9 cellular contexts compared by ENCODE assay signal in the genomic region with DNA sequence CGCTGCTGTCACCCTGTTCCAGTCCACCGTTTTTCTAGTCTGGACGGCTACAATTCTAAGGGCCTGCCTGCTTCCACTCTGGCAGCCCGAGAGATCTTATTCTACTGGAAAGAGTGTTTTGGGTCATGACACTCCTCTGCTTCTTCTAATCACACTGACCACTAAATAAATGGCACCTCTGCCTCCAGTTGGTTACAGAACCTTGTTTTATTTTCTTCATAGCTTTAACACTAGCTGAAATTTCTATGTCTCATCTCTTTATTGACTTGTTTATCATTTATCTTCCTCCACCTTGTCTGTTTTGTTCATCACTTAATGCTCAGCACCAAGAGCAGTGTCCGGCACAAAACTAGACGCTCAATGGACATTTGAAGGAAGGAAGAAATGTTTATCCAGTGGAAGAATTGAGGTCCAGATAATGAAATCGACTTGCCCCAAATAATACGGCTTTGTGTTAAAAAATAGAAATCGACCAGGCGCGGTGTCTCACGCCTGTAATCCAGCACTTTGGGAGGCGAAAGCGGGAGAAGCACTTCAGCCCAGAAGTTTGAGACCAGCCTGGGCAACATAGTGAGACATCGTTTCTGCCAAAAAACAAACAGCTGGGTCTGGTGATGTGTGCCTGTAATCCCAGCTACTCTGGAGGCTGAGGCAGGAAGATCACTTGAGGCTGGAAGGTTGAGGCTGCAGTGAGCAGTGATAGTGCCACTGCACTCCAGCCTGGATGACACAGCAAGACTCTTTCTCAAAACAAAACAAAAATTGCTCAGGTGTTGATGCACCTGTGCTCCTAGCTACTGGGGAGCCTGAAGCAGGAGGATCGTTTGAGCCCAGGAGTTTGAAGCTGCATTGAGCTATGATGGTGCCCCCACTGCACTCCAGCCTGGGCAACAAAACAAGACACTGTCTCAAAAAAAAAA. TPM values are rescaled to one million over a fixed set of nuclear protein-coding genes. Genes with fewer than 3 reads are reported as not detected.
A peak's percentile ranks its signal among the peaks of the same experiment; 100 is the strongest.
DNase-seq lines count a peak whose midpoint lies in the region; ATAC-seq, FAIRE-seq and TF ChIP-seq lines count a peak whose summit lies in the region.
"Had no signal": no experiment of that assay in that cellular context is flagged by ENCODE, and none has a peak within 500 bp of the region (broad histone marks: within the 10 kb centered on the region; RNA-seq: fewer than 3 reads in every experiment).

No MANE protein-coding gene starts in this region.

- H3K27ac Mint-ChIP-seq in activated CD4-positive, alpha-beta memory T cell treated with anti-CD3 and anti-CD28 coated beads for 36 hours, result peak overlapping the region; percentile 70

- CTCF ChIA-PET in HCT116 (lab: Charles Lee) (interaction anchor here (1.0 to 1.6 kb wide), 2 partner anchors 88 to 220 kb away, joined by 3 read pairs; partner anchors contain the start of gene PISD), GM10248 (lab: Yijun Ruan, JAX) (interaction anchor here (0.9 kb wide), 1 partner anchor 8 kb away, joined by 3 read pairs; no protein-coding TSS in a partner anchor)
- CTCF ChIA-PET in activated CD4-positive, alpha-beta memory T cell treated with anti-CD3 and anti-CD28 coated beads for 36 hours (lab: Charles Lee), result interaction anchor here (0.6 to 1.2 kb wide), 3 partner anchors 85 to 220 kb away, joined by 3 to 7 read pairs (median 3); no protein-coding TSS in a partner anchor

- H3K9me2 ChIP-seq in HCT116 (ENCODE audit: insufficient read depth), result no peaks in the 10 kb centered on the region

- H3K4me3 Mint-ChIP-seq in activated CD4-positive, alpha-beta memory T cell treated with anti-CD3 and anti-CD28 coated beads for 36 hours, result peak overlapping the region; percentile 80

- BruUV-seq in HCT116 (replicated peaks; lab: Mats Ljungman, UMichigan), result no TSS peak

- H3K27me3 Mint-ChIP-seq in activated CD4-positive, alpha-beta memory T cell treated with anti-CD3 and anti-CD28 coated beads for 36 hours, result no peaks in the 10 kb centered on the region

- peaks cover 10% of the 10 kb centered on the region for H3K36me3 Mint-ChIP-seq in activated CD4-positive, alpha-beta memory T cell treated with anti-CD3 and anti-CD28 coated beads for 36 hours

- H3K9me3 Mint-ChIP-seq in activated CD4-positive, alpha-beta memory T cell treated with anti-CD3 and anti-CD28 coated beads for 36 hours, result no peaks in the 10 kb centered on the region

- FAIRE-seq in RCC 7860 (lab: Jason Lieb, UNC), result no peak
- FAIRE-seq: TTC549 had no signal

- peak overlapping the region; percentile 99 for H3K9ac ChIP-seq in HCT116 (ENCODE audit: low read length)

- no peak for TF ChIP-seq CTCF in HCT116 (IDR thresholded peaks at IDR 0.05 in 2 of 3, conservative IDR thresholded peaks at IDR 0.05 in 1 of 3; ENCODE audit: borderline replicate concordance in 1 of 3, insufficient read depth in 1 of 3, low read depth in 2 of 3, low read length in 2 of 3)
- no peak for TF ChIP-seq CTCF in spleen (IDR thresholded peaks at IDR 0.05 in 8 of 11, conservative IDR thresholded peaks at IDR 0.05 in 3 of 11)
- no peak for TF ChIP-seq CTCF in GM10248 (IDR thresholded peaks at IDR 0.05; ENCODE audit: control extremely low read depth, extremely low read depth, low read depth, missing control alignments)

- H3K4me1 ChIP-seq in HCT116 (ENCODE audit: control insufficient read depth in 1 of 2, insufficient read depth in 2 of 2, low read length in 2 of 2), result peaks cover 34 to 55% of the 10 kb centered on the region in 2 experiments; a peak in 3 of 4 replicates
- H3K4me1 ChIP-seq in right cardiac atrium (ENCODE audit: control insufficient read depth, insufficient read depth, low read length), result peaks cover 7% of the 10 kb centered on the region
- peaks cover 42 to 93% (median 76%) of the 10 kb centered on the region in 6 donors for H3K4me1 ChIP-seq in spleen

- peaks cover 53% of the 10 kb centered on the region for H3K79me2 ChIP-seq in HCT116 (ENCODE audit: insufficient read depth, low read length)

- peak overlapping the region; percentile 95 for H3K27ac ChIP-seq in HCT116 (ENCODE audit: low read depth, low read length)
- peak overlapping the region; percentile 20 for H3K27ac ChIP-seq in right cardiac atrium (ENCODE audit: low read length)
- peak overlapping the region; percentile 90 to 98 (median 92) for H3K27ac ChIP-seq in spleen

- WGBS in right cardiac atrium, result 63% methylated on average over 16 of the region's 16 CpGs
- 66 to 68% (median 67%) methylated on average over 16 of the region's 16 CpGs for WGBS in spleen, 5 donors

- peaks cover 0 to 4% of the 10 kb centered on the region in 2 experiments; a peak in 1 of 4 replicates for H3K36me3 ChIP-seq in HCT116 (ENCODE audit: control insufficient read depth in 1 of 2, insufficient read depth in 2 of 2, low read length in 2 of 2)
- peaks cover 0 to 23% (median 0%) of the 10 kb centered on the region in 6 donors for H3K36me3 ChIP-seq in spleen

- no peak overlapping the region for H2AFZ ChIP-seq in HCT116 (ENCODE audit: low read depth, low read length, poor library complexity, severe bottlenecking)

- RAD21 ChIA-PET in HCT116 (lab: Charles Lee; ENCODE audit: low non-redundant PET in 1 of 2, low total read pairs in 2 of 2, uncharacterized antibody in 2 of 2, unreplicated experiment in 2 of 2), result interaction anchor here in 1 of 2 experiments (0.6 kb wide), 1 partner anchor 19 kb away, joined by 4 read pairs; no protein-coding TSS in a partner anchor

- no peaks in the 10 kb centered on the region for H3K9me3 ChIP-seq in HCT116 (ENCODE audit: control insufficient read depth in 1 of 2, insufficient read depth in 1 of 2, low read depth in 1 of 2, low read length in 2 of 2)
- H3K9me3 ChIP-seq in right cardiac atrium (ENCODE audit: control insufficient read depth, low read length), result no peaks in the 10 kb centered on the region
- no peaks in the 10 kb centered on the region for H3K9me3 ChIP-seq in spleen

- H3K27me3 ChIP-seq in HCT116 (ENCODE audit: insufficient read depth, low read length) (no peaks in the 10 kb centered on the region), right cardiac atrium (ENCODE audit: control insufficient read depth, insufficient read depth) (no peaks in the 10 kb centered on the region), spleen (replicated peaks in 1 of 7) (no peaks in the 10 kb centered on the region)

- TF ChIP-seq RAD21 in HCT116 (IDR thresholded peaks at IDR 0.05; ENCODE audit: low read depth), result no peak

- H3K4me3 ChIP-seq in HCT116 (replicated peaks in 1 of 2; ENCODE audit: low read depth in 1 of 2, low read length in 2 of 2) (peak overlapping the region; percentile 70 to 98), right cardiac atrium (ENCODE audit: low read length) (no peak overlapping the region), spleen (peak overlapping the region in 7 of 8 donors; percentile 80 to 98 (median 95))

- peak overlapping the region; percentile 85 for H3K4me2 ChIP-seq in HCT116 (ENCODE audit: low read length)

- DNase-seq in HCT116 (ENCODE audit: low read depth, low spot score) (no peak), right cardiac atrium (no peak), spleen (no peak), GM10248 (ENCODE audit: extremely low spot score) (no peak), RCC 7860 (ENCODE audit: low spot score) (no peak)
- DNase-seq in activated CD4-positive, alpha-beta memory T cell treated with anti-CD3 and anti-CD28 coated beads for 36 hours, result peak; percentile 10

- intact Hi-C loops in HCT116 (cut with micrococcal nuclease), result loop anchor here (2.0 to 5.0 kb wide), 2 partner anchors 90 to 197 kb away; no protein-coding TSS in a partner anchor
- intact Hi-C loops in activated CD4-positive, alpha-beta memory T cell treated with anti-CD3 and anti-CD28 coated beads for 36 hours (cut with micrococcal nuclease), result loop anchor here (1.0 to 5.0 kb wide), 5 partner anchors 73 to 727 kb away; partner anchors contain the start of genes EIF4ENIF1 and PISD
- intact Hi-C loops in right cardiac atrium (cut with DNase I), result no loop called here
- intact Hi-C loops in spleen (cut with DNase I; ENCODE audit: low total_unique reads), result no loop called here

- no peak for TF ChIP-seq POLR2A in HCT116 (IDR thresholded peaks at IDR 0.05; ENCODE audit: borderline replicate concordance, extremely low read depth, insufficient read depth, insufficient read length)
- no peak for TF ChIP-seq POLR2A in spleen (IDR thresholded peaks at IDR 0.05)

- no peaks in the 10 kb centered on the region for H4K20me1 ChIP-seq in HCT116 (ENCODE audit: insufficient read depth)

- ATAC-seq in HCT116 (no peak), right cardiac atrium (no peak), HG02970 (IDR thresholded peaks at IDR 0.05; ENCODE audit: low FRiP score, unreplicated experiment) (no peak), GM18861 (IDR thresholded peaks at IDR 0.05; ENCODE audit: unreplicated experiment) (no peak)

- H3K4me1 Mint-ChIP-seq in activated CD4-positive, alpha-beta memory T cell treated with anti-CD3 and anti-CD28 coated beads for 36 hours (ENCODE audit: low read depth), result peaks cover 56% of the 10 kb centered on the region

- POLR2A ChIA-PET in HCT116 (lab: Charles Lee), result interaction anchor here (0.7 to 1.5 kb wide), 2 partner anchors 89 to 183 kb away, joined by 4 to 7 read pairs; partner anchors contain the start of gene PISD
- POLR2A ChIA-PET in activated CD4-positive, alpha-beta memory T cell treated with anti-CD3 and anti-CD28 coated beads for 36 hours (lab: Charles Lee), result interaction anchor here (2.2 kb wide), 1 partner anchor 89 kb away, joined by 6 read pairs; the partner anchor contains the start of gene PISD
- POLR2A ChIA-PET in GM10248 (lab: Yijun Ruan, JAX), result no interaction called here

TF ChIP-seq in HCT116, 20 proteins besides CTCF, POLR2A, EP300 and RAD21 (continues in another document):
- no peak for TF ChIP-seq POLR2AphosphoS5 (IDR thresholded peaks at IDR 0.05; ENCODE audit: low read depth, low read length)
- TF ChIP-seq JUND (IDR thresholded peaks at IDR 0.05), result no peak
- TF ChIP-seq SRF (IDR thresholded peaks at IDR 0.05; ENCODE audit: low read depth), result no peak

RNA-seq across cellular contexts. Expression of gene PRR14L, which starts 0.7 kb away (rescaled TPM):
- total RNA-seq in HCT116 (2021; ENCODE audit: unreplicated experiment), result 61.5 TPM
- polyA plus RNA-seq in HCT116 (2012), result 11.2 and 13.1 TPM in 2 replicates
- total RNA-seq in activated CD4-positive, alpha-beta memory T cell treated with anti-CD3 and anti-CD28 coated beads for 36 hours, result 10 to 100 TPM; 41.3 to 45.2 TPM
- total RNA-seq in right cardiac atrium, result 10 to 100 TPM; 16.4 to 23.4 (median 22.8) TPM
- polyA plus RNA-seq in right cardiac atrium, result 5.6 TPM
- total RNA-seq in spleen, result 10 to 100 TPM; 33.5 to 65.4 (median 51.8) TPM
- 1 to 10 TPM; 3.9 to 6.9 (median 6.8) TPM for polyA plus RNA-seq in spleen

RNA-seq across cellular contexts. Expression of gene DEPDC5, which starts 3.2 kb away (rescaled TPM):
- total RNA-seq in HCT116 (2021; ENCODE audit: unreplicated experiment), result 35.0 TPM
- polyA plus RNA-seq in HCT116 (2012), result 11.3 and 14.1 TPM in 2 replicates
- total RNA-seq in activated CD4-positive, alpha-beta memory T cell treated with anti-CD3 and anti-CD28 coated beads for 36 hours, result 10 to 100 TPM; 27.5 to 31.6 TPM
- total RNA-seq in right cardiac atrium, result 10 to 100 TPM; 12.4 to 15.3 (median 13.6) TPM
- polyA plus RNA-seq in right cardiac atrium, result 6.9 TPM
- total RNA-seq in spleen, result 10 to 100 TPM; 32.6 to 64.6 (median 52.7) TPM
- polyA plus RNA-seq in spleen, result 10 to 100 TPM in 2 of 3 donors, 1 to 10 TPM in 1; 9.6 to 21.3 (median 19.8) TPM

Comparison
In these comparisons a context has a peak if more than half of its experiments do, and no peak if none do; other contexts are left out.
1. H3K27ac ChIP-seq: peak in every context shown above with its lines; median percentile 95 in HCT116; 92 in spleen; 20 in right cardiac atrium.
2. intact Hi-C loops: an anchor here in HCT116 (2.0 to 5.0 kb wide) and activated CD4-positive, alpha-beta memory T cell treated with anti-CD3 and anti-CD28 coated beads for 36 hours (1.0 to 5.0 kb wide); none called in right cardiac atrium and spleen.